8 cellular contexts compared by ENCODE assay signal in the genomic region with DNA sequence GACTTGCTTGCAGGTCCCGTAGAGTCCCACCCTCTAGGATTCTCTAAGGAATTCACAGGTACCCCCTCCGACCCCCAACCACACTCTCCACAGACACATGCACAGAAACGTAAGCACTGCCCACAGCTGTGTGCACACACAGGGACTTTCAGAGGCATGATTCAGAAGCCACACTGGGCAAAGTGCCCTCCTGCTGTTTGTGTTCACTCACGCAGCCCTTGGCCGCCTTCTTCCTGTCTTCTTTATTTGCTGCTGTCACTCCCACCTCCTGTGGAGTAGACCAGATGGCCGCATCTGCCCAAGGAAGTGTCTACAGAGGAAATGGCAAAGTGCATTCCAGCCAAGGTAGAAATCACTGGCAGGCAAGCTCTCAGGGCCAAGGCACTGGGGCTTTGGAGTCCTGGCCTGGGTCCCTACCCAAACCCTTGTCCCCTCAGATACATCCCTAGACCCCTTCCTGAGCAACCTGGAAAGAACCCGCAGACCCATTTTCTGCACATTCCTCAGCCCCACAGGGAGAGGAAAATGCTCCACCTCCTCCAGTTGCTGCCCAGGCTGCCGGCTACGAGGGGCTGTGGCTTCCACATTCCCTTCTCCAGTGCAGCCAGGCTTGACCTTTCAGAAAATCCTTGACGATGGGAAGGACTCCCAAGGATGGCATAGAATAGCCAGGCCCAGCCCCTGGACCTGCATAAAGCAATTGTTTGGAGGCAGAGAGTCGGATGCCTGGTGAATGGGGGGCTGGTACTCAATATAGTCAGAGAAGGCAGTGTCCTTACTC. TPM values are rescaled to one million over a fixed set of nuclear protein-coding genes. Genes with fewer than 3 reads are reported as not detected.
A peak's percentile ranks its signal among the peaks of the same experiment; 100 is the strongest.
DNase-seq lines count a peak whose midpoint lies in the region; ATAC-seq and TF ChIP-seq lines count a peak whose summit lies in the region.

No MANE protein-coding gene starts in this region.

- no peaks in the 10 kb centered on the region for H3K36me3 ChIP-seq in kidney epithelial cell (ENCODE audit: control insufficient read depth, insufficient read depth, low read length)

- no peaks in the 10 kb centered on the region for H3K4me1 Mint-ChIP-seq in activated T-helper 17 cell treated with anti-CD3 and anti-CD28 coated beads, Interleukin-2, amount 50 U/mL, for 72 hours
- peaks cover 23% of the 10 kb centered on the region for H3K4me1 Mint-ChIP-seq in activated T-helper 1 cell treated with anti-CD3 and anti-CD28 coated beads, Interleukin-12 subunit alpha, Interleukin-12 subunit beta, Interleukin-2, Interleukin-4 antibody, amounts not matched to agents 30 ng/mL and 10 ng/mL and 1 ng/mL, durations not matched to agents 14 hours and 24 hours and 36 hours (ENCODE audit: low read depth)

- H3K36me3 Mint-ChIP-seq in activated T-helper 17 cell treated with anti-CD3 and anti-CD28 coated beads, Interleukin-2, amount 50 U/mL, for 72 hours (ENCODE audit: low read depth), result no peaks in the 10 kb centered on the region
- H3K36me3 Mint-ChIP-seq in activated T-helper 1 cell treated with anti-CD3 and anti-CD28 coated beads, Interleukin-12 subunit alpha, Interleukin-12 subunit beta, Interleukin-2, Interleukin-4 antibody, amounts not matched to agents 30 ng/mL and 10 ng/mL and 1 ng/mL, durations not matched to agents 14 hours and 24 hours and 36 hours (ENCODE audit: low read depth), result no peaks in the 10 kb centered on the region

- peak; percentile 77 for ATAC-seq in GM21786 (IDR thresholded peaks at IDR 0.05; ENCODE audit: unreplicated experiment)
- peak; percentile 87 for ATAC-seq in activated T-helper 17 cell treated with anti-CD3 and anti-CD28 coated beads, Interleukin-2, amount 50 U/mL, for 72 hours (replicated peaks)
- ATAC-seq in GM19035 (IDR thresholded peaks at IDR 0.05; ENCODE audit: unreplicated experiment), result no peak

- no peak overlapping the region for H3K4me3 ChIP-seq in kidney epithelial cell (ENCODE audit: low read depth, low read length)

- DNase-seq in D341Med (ENCODE audit: low spot score), result peak; percentile 14
- peak; percentile 60 to 82 for DNase-seq in NCI-H2081 (lab: John Stamatoyannopoulos, UW)
- peak; percentile 81 for DNase-seq in kidney epithelial cell (ENCODE audit: low read depth)
- DNase-seq in ureter (ENCODE audit: low spot score), result peak; percentile 54
- no peak for DNase-seq in activated T-helper 1 cell treated with anti-CD3 and anti-CD28 coated beads, Interleukin-12 subunit alpha, Interleukin-12 subunit beta, Interleukin-2, Interleukin-4 antibody, amounts not matched to agents 30 ng/mL and 10 ng/mL and 1 ng/mL, durations not matched to agents 14 hours and 24 hours and 36 hours (ENCODE audit: low spot score)

- H3K4me3 Mint-ChIP-seq in activated T-helper 17 cell treated with anti-CD3 and anti-CD28 coated beads, Interleukin-2, amount 50 U/mL, for 72 hours, result peak overlapping the region; percentile 5
- H3K4me3 Mint-ChIP-seq in activated T-helper 1 cell treated with anti-CD3 and anti-CD28 coated beads, Interleukin-12 subunit alpha, Interleukin-12 subunit beta, Interleukin-2, Interleukin-4 antibody, amounts not matched to agents 30 ng/mL and 10 ng/mL and 1 ng/mL, durations not matched to agents 14 hours and 24 hours and 36 hours, result no peak overlapping the region

- H3K9me3 Mint-ChIP-seq in activated T-helper 17 cell treated with anti-CD3 and anti-CD28 coated beads, Interleukin-2, amount 50 U/mL, for 72 hours, result no peaks in the 10 kb centered on the region
- no peaks in the 10 kb centered on the region for H3K9me3 Mint-ChIP-seq in activated T-helper 1 cell treated with anti-CD3 and anti-CD28 coated beads, Interleukin-12 subunit alpha, Interleukin-12 subunit beta, Interleukin-2, Interleukin-4 antibody, amounts not matched to agents 30 ng/mL and 10 ng/mL and 1 ng/mL, durations not matched to agents 14 hours and 24 hours and 36 hours

- H3K27me3 ChIP-seq in kidney epithelial cell (ENCODE audit: control insufficient read depth, insufficient read depth, low read length), result no peaks in the 10 kb centered on the region

- no peak overlapping the region for H3K27ac Mint-ChIP-seq in activated T-helper 17 cell treated with anti-CD3 and anti-CD28 coated beads, Interleukin-2, amount 50 U/mL, for 72 hours
- H3K27ac Mint-ChIP-seq in activated T-helper 1 cell treated with anti-CD3 and anti-CD28 coated beads, Interleukin-12 subunit alpha, Interleukin-12 subunit beta, Interleukin-2, Interleukin-4 antibody, amounts not matched to agents 30 ng/mL and 10 ng/mL and 1 ng/mL, durations not matched to agents 14 hours and 24 hours and 36 hours, result no peak overlapping the region

- TF ChIP-seq CTCF in kidney epithelial cell (IDR thresholded peaks at IDR 0.05; ENCODE audit: insufficient read depth, low read length, poor library complexity, severe bottlenecking), result no peak

- intact Hi-C loops in activated T-helper 1 cell treated with anti-CD3 and anti-CD28 coated beads, Interleukin-12 subunit alpha, Interleukin-12 subunit beta, Interleukin-2, Interleukin-4 antibody, amounts not matched to agents 30 ng/mL and 10 ng/mL and 1 ng/mL, durations not matched to agents 14 hours and 24 hours and 36 hours (cut with micrococcal nuclease), result no loop called here

- no peaks in the 10 kb centered on the region for H3K27me3 Mint-ChIP-seq in activated T-helper 17 cell treated with anti-CD3 and anti-CD28 coated beads, Interleukin-2, amount 50 U/mL, for 72 hours
- no peaks in the 10 kb centered on the region for H3K27me3 Mint-ChIP-seq in activated T-helper 1 cell treated with anti-CD3 and anti-CD28 coated beads, Interleukin-12 subunit alpha, Interleukin-12 subunit beta, Interleukin-2, Interleukin-4 antibody, amounts not matched to agents 30 ng/mL and 10 ng/mL and 1 ng/mL, durations not matched to agents 14 hours and 24 hours and 36 hours (ENCODE audit: insufficient read depth)

RNA-seq across cellular contexts. Expression of a gene that starts 21.6 kb away (rescaled TPM):
- total RNA-seq in activated T-helper 17 cell treated with anti-CD3 and anti-CD28 coated beads, Interleukin-2, amount 50 U/mL, for 72 hours, result 10 to 100 TPM; 10.3 to 16.4 TPM
- total RNA-seq in kidney epithelial cell, result not detected in 2 replicates
- 13.6 TPM for total RNA-seq in ureter
- 9.2 and 9.4 TPM in 2 replicates for total RNA-seq in activated T-helper 1 cell treated with anti-CD3 and anti-CD28 coated beads, Interleukin-12 subunit alpha, Interleukin-12 subunit beta, Interleukin-2, Interleukin-4 antibody, amounts not matched to agents 30 ng/mL and 10 ng/mL and 1 ng/mL, durations not matched to agents 14 hours and 24 hours and 36 hours

RNA-seq across cellular contexts. Expression of a gene that starts 49.7 kb away (rescaled TPM):
- total RNA-seq in activated T-helper 17 cell treated with anti-CD3 and anti-CD28 coated beads, Interleukin-2, amount 50 U/mL, for 72 hours, result 1 to 10 TPM; 2.5 to 3.2 TPM
- total RNA-seq in kidney epithelial cell (8.0 and 10.1 TPM in 2 replicates), ureter (3.6 TPM)
- total RNA-seq in activated T-helper 1 cell treated with anti-CD3 and anti-CD28 coated beads, Interleukin-12 subunit alpha, Interleukin-12 subunit beta, Interleukin-2, Interleukin-4 antibody, amounts not matched to agents 30 ng/mL and 10 ng/mL and 1 ng/mL, durations not matched to agents 14 hours and 24 hours and 36 hours, result 3.9 and 4.5 TPM in 2 replicates

Comparison
In these comparisons a context has a peak if more than half of its experiments do, and no peak if none do; other contexts are left out.
1. RNA of a gene that starts 21.6 kb away (total RNA-seq): 10.3 to 16.4 TPM in activated T-helper 17 cell treated with anti-CD3 and anti-CD28 coated beads, Interleukin-2, amount 50 U/mL, for 72 hours, 13.6 TPM in ureter (single experiment) and 9.2 to 9.4 TPM in activated T-helper 1 cell treated with anti-CD3 and anti-CD28 coated beads, Interleukin-12 subunit alpha, Interleukin-12 subunit beta, Interleukin-2, Interleukin-4 antibody, amounts not matched to agents 30 ng/mL and 10 ng/mL and 1 ng/mL, durations not matched to agents 14 hours and 24 hours and 36 hours; not detected in kidney epithelial cell; every median in the first group is over 10 times any median in the second.